ENCODE assay signal across 8 cellular contexts in the genomic region with DNA sequence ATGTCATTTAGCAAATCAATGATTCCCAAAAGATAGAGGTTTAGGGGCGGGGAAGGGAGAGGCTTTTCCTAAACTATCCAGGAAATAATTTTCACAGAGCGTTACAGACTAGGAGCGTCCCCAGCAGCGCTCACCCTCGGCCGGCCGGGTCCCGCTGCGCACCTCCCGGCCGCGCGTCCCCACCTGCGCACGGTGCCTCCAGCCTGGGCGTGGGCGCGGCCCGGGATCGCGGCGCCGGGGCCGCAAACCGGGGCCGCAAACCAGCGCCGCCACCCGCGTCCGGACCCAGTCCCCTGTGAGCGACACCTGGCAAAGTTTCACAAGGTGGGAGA. TPM values are rescaled to one million over a fixed set of nuclear protein-coding genes. Genes with fewer than 3 reads are reported as not detected.
DNase-seq lines count a peak whose midpoint lies in the region; ATAC-seq and TF ChIP-seq lines count a peak whose summit lies in the region.

No MANE protein-coding gene starts in this region.

- POLR2A ChIA-PET in CD4-positive, alpha-beta T cell (lab: Charles Lee) = interaction anchor here (0.7 to 4.9 kb wide), 18 partner anchors 10 to 900 kb away, joined by 3 to 79 read pairs (median 6); a partner anchor contains a TSS

- peak overlapping the region; percentile 89 for H3K27ac Mint-ChIP-seq in CD4-positive, alpha-beta T cell

- in situ Hi-C loops in transverse colon (cut with MboI; ENCODE audit: low pct_ligation_motif_present in 1 of 4, low pct_unique_long_range_greater_than_20kb in 1 of 4, low sequenced_read_pairs in 3 of 4) = no loop called here

- H3K4me1 ChIP-seq in transverse colon = peaks cover 7 to 25% (median 13%) of the 10 kb centered on the region in 4 donors

- peaks cover 37% of the 10 kb centered on the region for H3K4me1 Mint-ChIP-seq in CD4-positive, alpha-beta T cell (ENCODE audit: low read depth)

- peak; percentile 0 for ATAC-seq in CD4-positive, alpha-beta T cell (ENCODE audit: poor library complexity)
- ATAC-seq in GM19397 (IDR thresholded peaks at IDR 0.05; ENCODE audit: unreplicated experiment) (peak; percentile 3), HG03571 (IDR thresholded peaks at IDR 0.05; ENCODE audit: unreplicated experiment) (peak; percentile 1), left lobe of liver (peak; percentile 22)

- no peaks in the 10 kb centered on the region for H3K36me3 ChIP-seq in transverse colon

- CTCF ChIA-PET in CD4-positive, alpha-beta T cell (lab: Charles Lee) = interaction anchor here (0.8 to 2.3 kb wide), 5 partner anchors 30 to 199 kb away, joined by 3 to 5 read pairs (median 4); no protein-coding TSS in a partner anchor

- H3K27me3 ChIP-seq in CD4-positive, alpha-beta T cell (ENCODE audit: control insufficient read depth, insufficient read depth, low read length) = no peaks in the 10 kb centered on the region
- H3K27me3 ChIP-seq in transverse colon = no peaks in the 10 kb centered on the region

- peak overlapping the region; percentile 52 to 95 (median 80) for H3K4me3 ChIP-seq in transverse colon

- WGBS in transverse colon (ENCODE audit: low coverage in 1 of 2), 2 donors = 1% methylated on average over 27 of the region's 32 CpGs; no CpG with 5 or more reads in 1 of the 2 donors

- peak overlapping the region; percentile 98 for H3K4me3 Mint-ChIP-seq in CD4-positive, alpha-beta T cell

- no peaks in the 10 kb centered on the region for H3K9me3 ChIP-seq in CD4-positive, alpha-beta T cell (ENCODE audit: control insufficient read depth, low read length)
- no peaks in the 10 kb centered on the region for H3K9me3 ChIP-seq in transverse colon

- TF ChIP-seq EP300 in transverse colon (IDR thresholded peaks at IDR 0.05; ENCODE audit: low read depth) = no peak

- H3K27ac ChIP-seq in CD4-positive, alpha-beta T cell (ENCODE audit: low read depth, low read length) = peak overlapping the region; percentile 75
- peak overlapping the region; percentile 35 for H3K27ac ChIP-seq in angular gyrus (ENCODE audit: low read depth, low read length)
- H3K27ac ChIP-seq in transverse colon = peak overlapping the region; percentile 92 to 99 (median 98)

- H3K9me3 Mint-ChIP-seq in CD4-positive, alpha-beta T cell = no peaks in the 10 kb centered on the region

- intact Hi-C loops in CD4-positive, alpha-beta T cell (cut with DNase I, micrococcal nuclease) = loop anchor here (1.0 to 10.0 kb wide), 10 partner anchors 16 to 900 kb away; a partner anchor contains a TSS
- intact Hi-C loops in transverse colon (cut with DNase I; ENCODE audit: low total_unique reads) = no loop called here

- no peak for TF ChIP-seq POLR2A in transverse colon (IDR thresholded peaks at IDR 0.05)

- peaks cover 24% of the 10 kb centered on the region for H3K36me3 Mint-ChIP-seq in CD4-positive, alpha-beta T cell (ENCODE audit: low read depth)

- no peak for TF ChIP-seq CTCF in CD4-positive, alpha-beta T cell (IDR thresholded peaks at IDR 0.05)
- no peak for TF ChIP-seq CTCF in transverse colon (IDR thresholded peaks at IDR 0.05)

- no peaks in the 10 kb centered on the region for H3K27me3 Mint-ChIP-seq in CD4-positive, alpha-beta T cell

- DNase-seq in CD4-positive, alpha-beta T cell = no peak
- DNase-seq in left lobe of liver (ENCODE audit: low spot score) (no peak), transverse colon (no peak), NCI-H1048 (lab: John Stamatoyannopoulos, UW) (no peak), RPMI8226 (no peak)

RNA-seq across cellular contexts. Expression of a gene that starts 0.7 kb away (rescaled TPM):
- total RNA-seq in CD4-positive, alpha-beta T cell = 10 to 100 TPM; 85.0 to 85.4 TPM
- total RNA-seq in left lobe of liver (23.9 TPM), transverse colon (10 to 100 TPM; 17.6 to 36.6 (median 22.4) TPM)

Comparison
In these comparisons a context has a peak if more than half of its experiments do, and no peak if none do; other contexts are left out.
1. H3K27ac ChIP-seq: peak in every context shown above with its lines; median percentile 98 in transverse colon; 75 in CD4-positive, alpha-beta T cell; 35 in angular gyrus.